Comparison of ENCODE assay signal across 26 cellular contexts in the genomic region with DNA sequence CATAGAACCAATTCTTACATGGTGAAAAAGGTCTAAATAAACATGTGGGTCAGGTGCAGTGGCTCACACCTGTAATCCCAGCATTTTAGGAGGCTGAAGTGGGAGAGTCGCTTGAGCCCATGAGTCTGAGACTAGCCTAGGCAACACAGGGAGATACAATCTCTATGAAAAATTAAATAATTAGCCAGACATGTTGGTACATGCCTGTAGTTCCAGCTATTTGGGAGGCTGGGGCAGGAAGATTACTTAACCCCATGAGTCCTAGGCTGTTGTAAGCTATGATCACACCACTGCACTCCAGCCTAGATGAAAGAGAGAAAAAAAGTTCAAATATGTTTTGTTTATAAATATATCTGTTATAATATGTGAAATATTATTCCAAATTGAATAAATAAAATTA.
"Had no signal": no experiment of that assay in that cellular context is flagged by ENCODE, and none has a peak within 500 bp of the region (broad histone marks: within the 10 kb centered on the region; RNA-seq: fewer than 3 reads in every experiment).

No MANE protein-coding gene starts in this region.

- H3K27me3 ChIP-seq: hepatocyte, neutrophil, pancreas, right atrium auricular region, thyroid gland had no signal

- H3K4me1 ChIP-seq: psoas muscle, right atrium auricular region, thyroid gland had no signal

- H3K79me2 ChIP-seq: hepatocyte had no signal

- H3K27ac ChIP-seq: hepatocyte, neutrophil, pancreas, psoas muscle, right atrium auricular region, thyroid gland, WERI-Rb-1 had no signal

- DNase-seq: activated CD4-positive, alpha-beta T cell treated with anti-CD3 and anti-CD28 coated beads for 1 hour; activated CD4-positive, alpha-beta T cell treated with anti-CD3 and anti-CD28 coated beads, Interleukin-2, amount 50 U/mL, for 1 hour; activated CD8-positive, alpha-beta T cell treated with anti-CD3 and anti-CD28 coated beads, Interleukin-2, amount 10 ng/mL, durations not matched to agents 7 days and 5 days; activated T-cell treated with anti-CD3 and anti-CD28 coated beads, Interleukin-2, amount 50 U/mL, for 1 hour; cerebellar nuclear complex; cortex of kidney; endodermal cell; erythroblast; foreskin melanocyte; glutamatergic neuron; left ventricle myocardium superior; pancreas; psoas muscle; stimulated activated CD4-positive, alpha-beta T cell treated with anti-CD3 and anti-CD28 coated beads, Interleukin-12 subunit alpha, Interleukin-12 subunit beta, amount 100 ng/mL, for 4 hours; stimulated activated CD4-positive, alpha-beta T cell treated with anti-CD3 and anti-CD28 coated beads, Interleukin-4, amount 100 ng/mL, for 4 hours; substantia nigra; T-helper 1 cell; thyroid gland; WERI-Rb-1 had no signal

- H3K9me3 ChIP-seq: neutrophil, pancreas, psoas muscle, right atrium auricular region, thyroid gland had no signal

- H3K4me3 ChIP-seq: hepatocyte, pancreas, psoas muscle, right atrium auricular region, thyroid gland had no signal

- ATAC-seq: activated CD8-positive, alpha-beta T cell treated with anti-CD3 and anti-CD28 coated beads, Interleukin-2, amount 10 ng/mL, durations not matched to agents 7 days and 5 days; activated naive CD4-positive, alpha-beta T cell treated with anti-CD3 and anti-CD28 coated beads, Interleukin-2, amount 50 U/mL, for 72 hours; activated T-helper 17 cell treated with anti-CD3 and anti-CD28 coated beads, Interleukin-2, amount 50 U/mL, for 72 hours; left ventricle myocardium superior; pancreas; psoas muscle had no signal

- FAIRE-seq: astrocyte, pancreas, TTC549 had no signal

- H3K36me3 ChIP-seq: neutrophil, pancreas, right atrium auricular region, thyroid gland, WERI-Rb-1 had no signal

- H3K4me2 ChIP-seq: hepatocyte had no signal

- H2AFZ ChIP-seq: hepatocyte had no signal
